29 cellular contexts compared by ENCODE assay signal in genomic region chr14:99402283-99402648, GRCh38.
A peak's percentile ranks its signal among the peaks of the same experiment; 100 is the strongest.
DNase-seq lines count a peak whose midpoint lies in the region; ATAC-seq and TF ChIP-seq lines count a peak whose summit lies in the region.
"Had no signal": no experiment of that assay in that cellular context is flagged by ENCODE, and none has a peak within 500 bp of the region (broad histone marks: within the 10 kb centered on the region; RNA-seq: fewer than 3 reads in every experiment).

No MANE protein-coding gene starts in this region.

- peaks cover 22% of the 10 kb centered on the region for H3K36me3 ChIP-seq in OCI-LY1 (ENCODE audit: insufficient read depth, low read length)

- no peak overlapping the region for H3K9ac ChIP-seq in OCI-LY1 (ENCODE audit: low read length)
- H3K9ac ChIP-seq: SK-N-SH had no signal

- no peak overlapping the region for H2AFZ ChIP-seq in OCI-LY1 (ENCODE audit: low read length)

- no peaks in the 10 kb centered on the region; the same call in 1 of the 2 replicates for H3F3A ChIP-seq in OCI-LY1 (ENCODE audit: insufficient read depth, low read length)

- TF ChIP-seq CTCF in OCI-LY1 (IDR thresholded peaks at IDR 0.05; ENCODE audit: low read length) (no peak), type B pancreatic cell (conservative IDR thresholded peaks at IDR 0.05) (no peak)

- peaks cover 7% of the 10 kb centered on the region for H3K36me3 Mint-ChIP-seq in activated naive CD8-positive, alpha-beta T cell
- H3K36me3 Mint-ChIP-seq in activated naive CD8-positive, alpha-beta T cell treated with anti-CD3 and anti-CD28 coated beads for 36 hours, result peaks cover 20% of the 10 kb centered on the region
- peaks cover 0 to 84% (median 37%) of the 10 kb centered on the region in 3 donors for H3K36me3 Mint-ChIP-seq in naive thymus-derived CD8-positive, alpha-beta T cell
- H3K36me3 Mint-ChIP-seq in type B pancreatic cell, result peaks cover 29% of the 10 kb centered on the region

- no peaks in the 10 kb centered on the region for H3K27me3 Mint-ChIP-seq in activated naive CD8-positive, alpha-beta T cell
- no peaks in the 10 kb centered on the region for H3K27me3 Mint-ChIP-seq in activated naive CD8-positive, alpha-beta T cell treated with anti-CD3 and anti-CD28 coated beads for 36 hours
- no peaks in the 10 kb centered on the region for H3K27me3 Mint-ChIP-seq in naive thymus-derived CD8-positive, alpha-beta T cell
- H3K27me3 Mint-ChIP-seq in type B pancreatic cell, result no peaks in the 10 kb centered on the region
- H3K27me3 Mint-ChIP-seq: activated naive CD4-positive, alpha-beta T cell treated with anti-CD3 and anti-CD28 coated beads, Interleukin-2, amount 50 U/mL, for 24 hours; stimulated activated naive CD8-positive, alpha-beta T cell treated with anti-CD3 and anti-CD28 coated beads, Interleukin-15, amount 100 ng/mL, for 72 hours had no signal

- no peaks in the 10 kb centered on the region for H3K9me3 ChIP-seq in OCI-LY1 (ENCODE audit: low read length)
- H3K9me3 ChIP-seq: A549, esophagus muscularis mucosa, heart right ventricle, psoas muscle, SK-N-SH, thyroid gland had no signal

- no peak for ATAC-seq in naive thymus-derived CD8-positive, alpha-beta T cell
- no peak for ATAC-seq in HG02678 (IDR thresholded peaks at IDR 0.05; ENCODE audit: unreplicated experiment)
- ATAC-seq: A549; foreskin keratinocyte; heart right ventricle; psoas muscle; stimulated activated naive CD8-positive, alpha-beta T cell treated with anti-CD3 and anti-CD28 coated beads, Interleukin-15, amount 100 ng/mL, for 72 hours had no signal

- H3K27me3 ChIP-seq in OCI-LY1 (ENCODE audit: insufficient read depth, low read length), result no peaks in the 10 kb centered on the region
- H3K27me3 ChIP-seq: esophagus muscularis mucosa, foreskin keratinocyte, heart right ventricle, thyroid gland had no signal

- no peak overlapping the region for H3K4me3 Mint-ChIP-seq in activated naive CD8-positive, alpha-beta T cell
- no peak overlapping the region for H3K4me3 Mint-ChIP-seq in activated naive CD8-positive, alpha-beta T cell treated with anti-CD3 and anti-CD28 coated beads for 36 hours
- H3K4me3 Mint-ChIP-seq in naive thymus-derived CD8-positive, alpha-beta T cell, result no peak overlapping the region
- H3K4me3 Mint-ChIP-seq in type B pancreatic cell, result no peak overlapping the region
- H3K4me3 Mint-ChIP-seq: activated naive CD4-positive, alpha-beta T cell treated with anti-CD3 and anti-CD28 coated beads, Interleukin-2, amount 50 U/mL, for 24 hours; stimulated activated naive CD8-positive, alpha-beta T cell treated with anti-CD3 and anti-CD28 coated beads, Interleukin-15, amount 100 ng/mL, for 72 hours had no signal

- no peak for DNase-seq in activated naive CD8-positive, alpha-beta T cell treated with anti-CD3 and anti-CD28 coated beads for 36 hours
- no peak for DNase-seq in naive thymus-derived CD8-positive, alpha-beta T cell
- no peak for DNase-seq in type B pancreatic cell (ENCODE audit: extremely low spot score, unreplicated experiment)
- no peak for DNase-seq in nucleus accumbens (lab: John Stamatoyannopoulos, UW)
- no peak for DNase-seq in superior temporal gyrus (ENCODE audit: extremely low spot score)
- DNase-seq: activated CD4-positive, alpha-beta T cell treated with anti-CD3 and anti-CD28 coated beads for 48 hours; AML-193; aorta; DMS79; foreskin keratinocyte; GDM1; HCEC 1CT; heart right ventricle; KBM-7; MM.1S; NCI-H146; NCI-H446 treated with DMSO at 0.1 percent for 48 hours; psoas muscle; SK-N-SH; stimulated activated naive CD8-positive, alpha-beta T cell treated with anti-CD3 and anti-CD28 coated beads, Interleukin-15, amount 100 ng/mL, for 72 hours; thyroid gland had no signal

- peaks cover 13% of the 10 kb centered on the region for H3K4me1 ChIP-seq in OCI-LY1 (ENCODE audit: insufficient read depth, low read length, severe bottlenecking)
- H3K4me1 ChIP-seq: A549, esophagus muscularis mucosa, foreskin keratinocyte, thyroid gland had no signal

- POLR2A ChIA-PET in naive thymus-derived CD8-positive, alpha-beta T cell (lab: Charles Lee), result no interaction called here

- H3K9me2 ChIP-seq in OCI-LY1 (ENCODE audit: low read depth, low read length), result no peaks in the 10 kb centered on the region
- H3K9me2 ChIP-seq: SK-N-SH had no signal

- no peaks in the 10 kb centered on the region for H3K9me3 Mint-ChIP-seq in activated naive CD8-positive, alpha-beta T cell (ENCODE audit: low read depth)
- no peaks in the 10 kb centered on the region for H3K9me3 Mint-ChIP-seq in activated naive CD8-positive, alpha-beta T cell treated with anti-CD3 and anti-CD28 coated beads for 36 hours
- H3K9me3 Mint-ChIP-seq in naive thymus-derived CD8-positive, alpha-beta T cell, result no peaks in the 10 kb centered on the region
- H3K9me3 Mint-ChIP-seq in type B pancreatic cell, result no peaks in the 10 kb centered on the region
- H3K9me3 Mint-ChIP-seq: activated naive CD4-positive, alpha-beta T cell treated with anti-CD3 and anti-CD28 coated beads, Interleukin-2, amount 50 U/mL, for 24 hours; stimulated activated naive CD8-positive, alpha-beta T cell treated with anti-CD3 and anti-CD28 coated beads, Interleukin-15, amount 100 ng/mL, for 72 hours had no signal

- peak overlapping the region; percentile 8 for H3K27ac Mint-ChIP-seq in activated naive CD8-positive, alpha-beta T cell
- no peak overlapping the region for H3K27ac Mint-ChIP-seq in activated naive CD8-positive, alpha-beta T cell treated with anti-CD3 and anti-CD28 coated beads for 36 hours
- H3K27ac Mint-ChIP-seq in naive thymus-derived CD8-positive, alpha-beta T cell, result peak overlapping the region in 7 of 10 donors; percentile 0 to 88 (median 65)
- H3K27ac Mint-ChIP-seq in type B pancreatic cell, result peak overlapping the region; percentile 16

- no peaks in the 10 kb centered on the region for H3K79me2 ChIP-seq in OCI-LY1 (ENCODE audit: insufficient read depth, low read length)

- no peak overlapping the region for H3K27ac ChIP-seq in OCI-LY1 (ENCODE audit: low read depth, low read length, poor library complexity, severe bottlenecking)
- H3K27ac ChIP-seq: A549, coronary artery, esophagus muscularis mucosa, foreskin keratinocyte, heart right ventricle, psoas muscle, thyroid gland had no signal

- H4K20me1 ChIP-seq in OCI-LY1 (ENCODE audit: insufficient read depth, low read length), result no peaks in the 10 kb centered on the region

- peak overlapping the region; percentile 25; the same call in 1 of the 2 replicates for H3K4me2 ChIP-seq in OCI-LY1 (ENCODE audit: low read length)
- H3K4me2 ChIP-seq: A549, SK-N-SH had no signal

- no peak overlapping the region for H3K4me3 ChIP-seq in OCI-LY1 (ENCODE audit: low read depth, low read length, poor library complexity, severe bottlenecking)
- H3K4me3 ChIP-seq: A549, coronary artery, esophagus muscularis mucosa, heart right ventricle, lung, psoas muscle, thyroid gland had no signal

- H3K4me1 Mint-ChIP-seq in activated naive CD8-positive, alpha-beta T cell (ENCODE audit: low read depth), result peaks cover 8% of the 10 kb centered on the region
- peaks cover 6% of the 10 kb centered on the region for H3K4me1 Mint-ChIP-seq in activated naive CD8-positive, alpha-beta T cell treated with anti-CD3 and anti-CD28 coated beads for 36 hours
- peaks cover 6 to 13% (median 12%) of the 10 kb centered on the region in 4 donors for H3K4me1 Mint-ChIP-seq in naive thymus-derived CD8-positive, alpha-beta T cell
- peaks cover 16% of the 10 kb centered on the region for H3K4me1 Mint-ChIP-seq in type B pancreatic cell (ENCODE audit: unreplicated experiment)
